ENCODE assay signal across 8 cellular contexts in the genomic region with DNA sequence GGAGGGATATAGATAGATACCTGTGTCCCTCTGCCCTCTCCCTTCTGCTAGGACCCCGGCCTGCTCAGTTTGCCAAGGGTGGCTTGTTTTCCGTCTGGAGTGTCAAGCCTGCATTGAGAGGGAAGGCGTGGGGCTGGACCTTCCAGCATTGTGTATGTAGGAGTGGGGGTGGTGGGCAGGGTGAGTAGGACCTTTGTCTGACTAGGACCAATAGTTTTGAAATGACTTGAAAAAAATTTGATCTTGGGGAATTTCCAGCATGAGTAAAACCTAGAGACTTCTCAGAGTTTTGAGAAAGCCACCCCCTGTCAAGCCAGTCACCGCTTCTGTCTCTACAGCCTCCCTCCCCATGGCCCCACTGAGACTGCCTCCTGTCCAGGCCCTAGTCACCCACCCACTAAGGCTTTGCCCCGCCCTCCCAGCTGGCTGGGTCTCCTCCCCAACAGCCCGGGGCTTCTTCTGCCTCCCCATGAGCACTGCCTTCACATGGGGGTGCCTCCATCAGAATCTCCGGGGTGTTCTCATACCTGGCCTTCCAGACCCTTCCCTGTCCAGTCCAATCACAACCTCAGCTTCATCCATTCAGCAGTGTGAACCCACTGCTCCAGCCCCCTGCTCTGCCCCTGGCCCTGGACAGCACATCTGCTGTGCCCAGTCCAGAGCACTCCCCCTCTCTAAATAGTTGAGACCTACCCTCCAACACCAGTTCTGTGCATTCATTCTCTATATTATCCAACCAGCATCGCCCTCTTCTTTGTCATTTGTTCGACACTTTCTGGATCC.
DNase-seq lines count a peak whose midpoint lies in the region; ATAC-seq, FAIRE-seq and TF ChIP-seq lines count a peak whose summit lies in the region.

No MANE protein-coding gene starts in this region.

- TF ChIP-seq CTCF in GM13976 (IDR thresholded peaks at IDR 0.05; ENCODE audit: borderline replicate concordance, control extremely low read depth, extremely low read depth, insufficient read depth, missing control alignments) = no peak
- TF ChIP-seq CTCF in GM12878 (IDR thresholded peaks at IDR 0.05 in 2 of 3, conservative IDR thresholded peaks at IDR 0.05 in 1 of 3; ENCODE audit: control insufficient read depth in 2 of 3, extremely low read depth in 1 of 3, insufficient read depth in 1 of 3, low read depth in 3 of 3, low read length in 3 of 3) = no peak

- RAD21 ChIA-PET in GM12878 (lab: Charles Lee; ENCODE audit: unreplicated experiment) = interaction anchor here (0.6 to 3.8 kb wide), 11 partner anchors 8 to 207 kb away, joined by 3 to 15 read pairs (median 4); a partner anchor contains a TSS

- CTCF ChIA-PET in GM12878 (lab: Yijun Ruan, JAX) = interaction anchor here (1.0 to 5.3 kb wide), 6 partner anchors 9 to 220 kb away, joined by 3 to 25 read pairs (median 6); no protein-coding TSS in a partner anchor

- peak overlapping the region; percentile 99 for H3K27ac ChIP-seq in GM12878 (ENCODE audit: control insufficient read depth, insufficient read depth)

- POLR2A ChIA-PET in GM12878 (lab: Charles Lee) = interaction anchor here (0.7 to 1.2 kb wide), 4 partner anchors 9 to 106 kb away, joined by 4 to 6 read pairs (median 4); no protein-coding TSS in a partner anchor

- BruUV-seq in GM12878 (replicated peaks; lab: Mats Ljungman, UMichigan) = no TSS peak

- in situ Hi-C loops in GM13976 (cut with MboI; ENCODE audit: low sequenced_read_pairs, unreplicated experiment) = no loop called here
- in situ Hi-C loops in GM12878 (cut with MboI) = no loop called here

- H3K4me3 ChIP-seq in MG63 (no peak overlapping the region), GM12878 (peak overlapping the region; percentile 55)

- SMC1A ChIA-PET in GM12878 (lab: Charles Lee; ENCODE audit: uncharacterized antibody, unreplicated experiment) = interaction anchor here (0.5 to 4.5 kb wide), 8 partner anchors 8 to 201 kb away, joined by 3 to 33 read pairs (median 4); no protein-coding TSS in a partner anchor

- peak; percentile 83 for ATAC-seq in GM21786 (IDR thresholded peaks at IDR 0.05; ENCODE audit: unreplicated experiment)
- ATAC-seq in GM12878 = peak; percentile 91
- ATAC-seq in HG03469 (IDR thresholded peaks at IDR 0.05; ENCODE audit: unreplicated experiment) = no peak

- H2AFZ ChIP-seq in GM12878 (ENCODE audit: control insufficient read depth, low read depth, low read length) = no peak overlapping the region

- peak; percentile 93 for FAIRE-seq in GM12878 (lab: Jason Lieb, UNC)

- TF ChIP-seq RAD21 in GM12878 (IDR thresholded peaks at IDR 0.05; ENCODE audit: insufficient read depth, low read depth, low read length) = no peak

- intact Hi-C loops in GM12878 (cut with micrococcal nuclease; ENCODE audit: unreplicated experiment) = loop anchor here (1.0 to 5.0 kb wide), 3 partner anchors 8 to 106 kb away; no protein-coding TSS in a partner anchor

- H3K9me3 ChIP-seq in MG63 (no peaks in the 10 kb centered on the region), GM12878 (replicated peaks; ENCODE audit: control insufficient read depth, insufficient read depth, low read length) (no peaks in the 10 kb centered on the region; the same call in 1 of the 3 replicates)

- peak overlapping the region; percentile 62 for H3K9ac ChIP-seq in GM12878 (ENCODE audit: control insufficient read depth, insufficient read depth, low read length)

- no peaks in the 10 kb centered on the region for H4K20me1 ChIP-seq in GM12878 (ENCODE audit: control insufficient read depth, insufficient read depth)

- 10% methylated on average over 9 of the region's 9 CpGs for WGBS in GM12878 (ENCODE audit: insufficient coverage, insufficient replicate concordance, low lambda C conversion rate, missing lambda C conversion rate)

- TF ChIP-seq POLR2A in GM12878 (IDR thresholded peaks at IDR 0.05; ENCODE audit: low read depth, low read length) = peak; percentile 75

- peak; percentile 95 to 96 for TF ChIP-seq EP300 in GM12878 (IDR thresholded peaks at IDR 0.05; ENCODE audit: borderline replicate concordance in 1 of 2, control insufficient read depth in 1 of 2, low read depth in 2 of 2, low read length in 2 of 2)

- peak; percentile 94 for DNase-seq in GM13976 (ENCODE audit: low spot score)
- DNase-seq in MG63 = peak; percentile 62
- peak; percentile 97 for DNase-seq in GM12878 (ENCODE audit: low read depth, low spot score)
- peak; percentile 45 for DNase-seq in stimulated activated CD4-positive, alpha-beta T cell treated with anti-CD3 and anti-CD28 coated beads, Interleukin-2, amount 100 ng/mL, for 4 hours (ENCODE audit: low read depth)
- no peak for DNase-seq in NOMO-1 treated with dmso at 0.1 percent for 144 hours (lab: John Stamatoyannopoulos, UW; ENCODE audit: unreplicated experiment)
- DNase-seq in COLO668 (lab: John Stamatoyannopoulos, UW; ENCODE audit: unreplicated experiment) = no peak

- peaks cover 91% of the 10 kb centered on the region for H3K4me1 ChIP-seq in GM12878 (ENCODE audit: control insufficient read depth, insufficient read depth, low read length)

- H3K36me3 ChIP-seq in MG63 = no peaks in the 10 kb centered on the region
- no peaks in the 10 kb centered on the region; a peak in 1 of 4 replicates for H3K36me3 ChIP-seq in GM12878 (ENCODE audit: control insufficient read depth in 2 of 2, insufficient read depth in 2 of 2, low read length in 1 of 2)

- H3K79me2 ChIP-seq in GM12878 (ENCODE audit: control insufficient read depth, insufficient read depth, low read length) = peaks cover 65% of the 10 kb centered on the region

- peak overlapping the region; percentile 84 for H3K4me2 ChIP-seq in GM12878 (ENCODE audit: control insufficient read depth, insufficient read depth)

- H3K27me3 ChIP-seq in MG63 (no peaks in the 10 kb centered on the region), GM12878 (replicated peaks in 1 of 2; ENCODE audit: control insufficient read depth in 2 of 2, insufficient read depth in 2 of 2, low read length in 1 of 2) (no peaks in the 10 kb centered on the region)

TF ChIP-seq in GM12878, 131 proteins besides CTCF, POLR2A, EP300 and RAD21 (continues in another document):
- TF ChIP-seq MEF2A (IDR thresholded peaks at IDR 0.05; ENCODE audit: insufficient read depth, low read depth, low read length) = peak; percentile 73; the same call in 1 of the 2 replicates
- TF ChIP-seq WRNIP1 (IDR thresholded peaks at IDR 0.05; ENCODE audit: borderline replicate concordance, low read depth, low read length) = no peak
- TF ChIP-seq IKZF2 (IDR thresholded peaks at IDR 0.05) = peak; percentile 85 to 88
- no peak for TF ChIP-seq RFX5 (IDR thresholded peaks at IDR 0.05; ENCODE audit: low read depth, low read length)
- peak; percentile 94 for TF ChIP-seq NFIC (IDR thresholded peaks at IDR 0.05; ENCODE audit: low read depth, low read length)
- TF ChIP-seq YY1 (IDR thresholded peaks at IDR 0.05; ENCODE audit: low read depth, low read length) = peak; percentile 61; the same call in 1 of the 2 replicates
- TF ChIP-seq RCOR1 (conservative IDR thresholded peaks at IDR 0.05; ENCODE audit: low read depth, low read length) = 0 out of 2 replicates have a peak, but pooled peaks have one; percentile 42
- peak; percentile 86 for TF ChIP-seq BCL11A (IDR thresholded peaks at IDR 0.05; ENCODE audit: low read depth, low read length)
- peak; percentile 83 for TF ChIP-seq TCF12 (IDR thresholded peaks at IDR 0.05; ENCODE audit: low read depth, low read length)
- TF ChIP-seq CHD2 (IDR thresholded peaks at IDR 0.05; ENCODE audit: borderline replicate concordance, low read depth, low read length) = peak; percentile 64; the same call in 1 of the 2 replicates
- peak; percentile 28 to 47; a peak in 1 of 4 replicates for TF ChIP-seq BHLHE40 (IDR thresholded peaks at IDR 0.05; ENCODE audit: borderline replicate concordance in 1 of 2, low read depth in 2 of 2, low read length in 1 of 2)
- peak; percentile 83; the same call in 1 of the 2 replicates for TF ChIP-seq GATAD2B (conservative IDR thresholded peaks at IDR 0.05; ENCODE audit: low read depth)
- TF ChIP-seq, protein P1, sequence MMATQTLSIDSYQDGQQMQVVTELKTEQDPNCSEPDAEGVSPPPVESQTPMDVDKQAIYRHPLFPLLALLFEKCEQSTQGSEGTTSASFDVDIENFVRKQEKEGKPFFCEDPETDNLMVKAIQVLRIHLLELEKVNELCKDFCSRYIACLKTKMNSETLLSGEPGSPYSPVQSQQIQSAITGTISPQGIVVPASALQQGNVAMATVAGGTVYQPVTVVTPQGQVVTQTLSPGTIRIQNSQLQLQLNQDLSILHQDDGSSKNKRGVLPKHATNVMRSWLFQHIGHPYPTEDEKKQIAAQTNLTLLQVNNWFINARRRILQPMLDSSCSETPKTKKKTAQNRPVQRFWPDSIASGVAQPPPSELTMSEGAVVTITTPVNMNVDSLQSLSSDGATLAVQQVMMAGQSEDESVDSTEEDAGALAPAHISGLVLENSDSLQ (IDR thresholded peaks at IDR 0.05) = peak; percentile 73
- no peak for TF ChIP-seq LARP7 (IDR thresholded peaks at IDR 0.05)
- TF ChIP-seq FOXK2 (IDR thresholded peaks at IDR 0.05) = peak; percentile 86
- peak; percentile 84 for TF ChIP-seq MTA2 (IDR thresholded peaks at IDR 0.05; ENCODE audit: low read depth)
- 0 out of 2 replicates have a peak, but pooled peaks have one; percentile 61 for TF ChIP-seq CREB1 (IDR thresholded peaks at IDR 0.05; ENCODE audit: low read depth)
- TF ChIP-seq, protein P2, sequence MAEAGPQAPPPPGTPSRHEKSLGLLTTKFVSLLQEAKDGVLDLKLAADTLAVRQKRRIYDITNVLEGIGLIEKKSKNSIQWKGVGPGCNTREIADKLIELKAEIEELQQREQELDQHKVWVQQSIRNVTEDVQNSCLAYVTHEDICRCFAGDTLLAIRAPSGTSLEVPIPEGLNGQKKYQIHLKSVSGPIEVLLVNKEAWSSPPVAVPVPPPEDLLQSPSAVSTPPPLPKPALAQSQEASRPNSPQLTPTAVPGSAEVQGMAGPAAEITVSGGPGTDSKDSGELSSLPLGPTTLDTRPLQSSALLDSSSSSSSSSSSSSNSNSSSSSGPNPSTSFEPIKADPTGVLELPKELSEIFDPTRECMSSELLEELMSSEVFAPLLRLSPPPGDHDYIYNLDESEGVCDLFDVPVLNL (IDR thresholded peaks at IDR 0.05; ENCODE audit: low read depth, low read length) = no peak
- TF ChIP-seq JUNB (IDR thresholded peaks at IDR 0.05) = peak; percentile 97
- TF ChIP-seq CREM (IDR thresholded peaks at IDR 0.05; ENCODE audit: low read depth) = peak; percentile 87
- TF ChIP-seq TCF3 (IDR thresholded peaks at IDR 0.05; ENCODE audit: borderline replicate concordance, insufficient read depth, low read depth, low read length) = peak; percentile 80

Comparison
In these comparisons a context has a peak if more than half of its experiments do, and no peak if none do; other contexts are left out.
1. DNase-seq: peak in GM13976 (single experiment), MG63 (single experiment), GM12878 (single experiment) and stimulated activated CD4-positive, alpha-beta T cell treated with anti-CD3 and anti-CD28 coated beads, Interleukin-2, amount 100 ng/mL, for 4 hours (single experiment); none in NOMO-1 treated with dmso at 0.1 percent for 144 hours (single experiment) and COLO668 (single experiment).